In genomic region chr12:89236237-89236636, GRCh38 we compare ENCODE assay signal across 14 cellular contexts.
DNase-seq lines count a peak whose midpoint lies in the region; ATAC-seq and TF ChIP-seq lines count a peak whose summit lies in the region.
"Had no signal": no experiment of that assay in that cellular context is flagged by ENCODE, and none has a peak within 500 bp of the region (broad histone marks: within the 10 kb centered on the region; RNA-seq: fewer than 3 reads in every experiment).

No MANE protein-coding gene starts in this region.

- H3K9me3 ChIP-seq in CD4-positive, CD25-positive, alpha-beta regulatory T cell (ENCODE audit: control insufficient read depth in 2 of 2, low read length in 2 of 2), result no peaks in the 10 kb centered on the region
- H3K9me3 ChIP-seq: colonic mucosa, thyroid gland had no signal

- no peak overlapping the region for H3K27ac Mint-ChIP-seq in CD4-positive, CD25-positive, alpha-beta regulatory T cell
- peak overlapping the region; percentile 91 for H3K27ac Mint-ChIP-seq in activated T-helper 2 cell treated with anti-CD3 and anti-CD28 coated beads, Interferon-gamma antibody, Interleukin-2, Interleukin-4, amounts not matched to agents 10 μg/mL and 5 μg/mL and 100 μg/mL, durations not matched to agents 14 hours and 24 hours and 36 hours
- H3K27ac Mint-ChIP-seq in mesothelial cell of epicardium, result no peak overlapping the region

- ATAC-seq in CD4-positive, CD25-positive, alpha-beta regulatory T cell (ENCODE audit: low read depth in 2 of 2), result no peak
- ATAC-seq in GM21529 (IDR thresholded peaks at IDR 0.05; ENCODE audit: unreplicated experiment), result no peak

- no peak for DNase-seq in CD4-positive, CD25-positive, alpha-beta regulatory T cell
- peak; percentile 73 for DNase-seq in HCEC 1CT
- no peak for DNase-seq in activated T-helper 2 cell treated with anti-CD3 and anti-CD28 coated beads, Interferon-gamma antibody, Interleukin-2, Interleukin-4, amounts not matched to agents 10 μg/mL and 5 μg/mL and 100 μg/mL, durations not matched to agents 14 hours and 24 hours and 36 hours (ENCODE audit: low spot score)
- DNase-seq in iris pigment epithelial cell (ENCODE audit: low read depth), result peak; percentile 81
- no peak for DNase-seq in NCI-H524 treated with DMSO at 0.1 percent for 48 hours (lab: John Stamatoyannopoulos, UW)
- DNase-seq in HuH-7.5 (ENCODE audit: low spot score), result no peak
- no peak for DNase-seq in mesothelial cell of epicardium (ENCODE audit: low spot score in 2 of 2, unreplicated experiment in 2 of 2)
- DNase-seq: activated CD8-positive, alpha-beta memory T cell treated with anti-CD3 and anti-CD28 coated beads for 24 hours; colonic mucosa; COR-L47; MM.1S; stimulated activated CD4-positive, alpha-beta T cell treated with anti-CD3 and anti-CD28 coated beads, Interleukin-12 subunit alpha, Interleukin-12 subunit beta, amount 100 ng/mL, for 4 hours; thyroid gland had no signal

- H3K27me3 ChIP-seq in CD4-positive, CD25-positive, alpha-beta regulatory T cell (ENCODE audit: control insufficient read depth, insufficient read depth, low read length), result no peaks in the 10 kb centered on the region
- H3K27me3 ChIP-seq: colonic mucosa, thyroid gland had no signal

- peaks cover 53% of the 10 kb centered on the region for H3K4me1 ChIP-seq in CD4-positive, CD25-positive, alpha-beta regulatory T cell (ENCODE audit: control insufficient read depth, insufficient read depth, low read length, poor library complexity, severe bottlenecking)
- H3K4me1 ChIP-seq: colonic mucosa had no signal

- no peak overlapping the region for H3K27ac ChIP-seq in CD4-positive, CD25-positive, alpha-beta regulatory T cell (ENCODE audit: insufficient read depth, low read length, poor library complexity, severe bottlenecking)
- H3K27ac ChIP-seq: colonic mucosa, thyroid gland had no signal

- H3K4me1 Mint-ChIP-seq in CD4-positive, CD25-positive, alpha-beta regulatory T cell, result peaks cover 60 to 93% (median 75%) of the 10 kb centered on the region in 4 donors
- peaks cover 84% of the 10 kb centered on the region for H3K4me1 Mint-ChIP-seq in activated T-helper 2 cell treated with anti-CD3 and anti-CD28 coated beads, Interferon-gamma antibody, Interleukin-2, Interleukin-4, amounts not matched to agents 10 μg/mL and 5 μg/mL and 100 μg/mL, durations not matched to agents 14 hours and 24 hours and 36 hours (ENCODE audit: low read depth)
- peaks cover 7% of the 10 kb centered on the region for H3K4me1 Mint-ChIP-seq in mesothelial cell of epicardium

- H3K36me3 ChIP-seq in CD4-positive, CD25-positive, alpha-beta regulatory T cell (ENCODE audit: control insufficient read depth, insufficient read depth, low read length), result no peaks in the 10 kb centered on the region
- H3K36me3 ChIP-seq: colonic mucosa, thyroid gland had no signal

- intact Hi-C loops in activated T-helper 2 cell treated with anti-CD3 and anti-CD28 coated beads, Interferon-gamma antibody, Interleukin-2, Interleukin-4, amounts not matched to agents 10 μg/mL and 5 μg/mL and 100 μg/mL, durations not matched to agents 14 hours and 24 hours and 36 hours (cut with micrococcal nuclease), result loop anchor here (1.0 kb wide), 1 partner anchor 8 kb away; no protein-coding TSS in a partner anchor

- H3K4me3 ChIP-seq in CD4-positive, CD25-positive, alpha-beta regulatory T cell (ENCODE audit: low read depth, low read length), result peak overlapping the region; percentile 78
- H3K4me3 ChIP-seq: colonic mucosa, thyroid gland had no signal

- no peak for TF ChIP-seq CTCF in mesothelial cell of epicardium (IDR thresholded peaks at IDR 0.05; ENCODE audit: unreplicated experiment)

- H3K4me3 Mint-ChIP-seq in CD4-positive, CD25-positive, alpha-beta regulatory T cell, result peak overlapping the region in 2 of 4 donors; percentile 65 to 78
- H3K4me3 Mint-ChIP-seq in activated T-helper 2 cell treated with anti-CD3 and anti-CD28 coated beads, Interferon-gamma antibody, Interleukin-2, Interleukin-4, amounts not matched to agents 10 μg/mL and 5 μg/mL and 100 μg/mL, durations not matched to agents 14 hours and 24 hours and 36 hours (ENCODE audit: low read depth), result no peak overlapping the region
- H3K4me3 Mint-ChIP-seq in mesothelial cell of epicardium, result no peak overlapping the region

- peaks cover 0 to 12% (median 3%) of the 10 kb centered on the region in 7 donors for H3K9me3 Mint-ChIP-seq in CD4-positive, CD25-positive, alpha-beta regulatory T cell
- peaks cover 24% of the 10 kb centered on the region for H3K9me3 Mint-ChIP-seq in activated T-helper 2 cell treated with anti-CD3 and anti-CD28 coated beads, Interferon-gamma antibody, Interleukin-2, Interleukin-4, amounts not matched to agents 10 μg/mL and 5 μg/mL and 100 μg/mL, durations not matched to agents 14 hours and 24 hours and 36 hours
- H3K9me3 Mint-ChIP-seq in mesothelial cell of epicardium, result peaks cover 18% of the 10 kb centered on the region

- peaks cover 5% of the 10 kb centered on the region for H3K36me3 Mint-ChIP-seq in CD4-positive, CD25-positive, alpha-beta regulatory T cell
- peaks cover 50% of the 10 kb centered on the region for H3K36me3 Mint-ChIP-seq in activated T-helper 2 cell treated with anti-CD3 and anti-CD28 coated beads, Interferon-gamma antibody, Interleukin-2, Interleukin-4, amounts not matched to agents 10 μg/mL and 5 μg/mL and 100 μg/mL, durations not matched to agents 14 hours and 24 hours and 36 hours (ENCODE audit: low read depth)
- no peaks in the 10 kb centered on the region for H3K36me3 Mint-ChIP-seq in mesothelial cell of epicardium

- H3K27me3 Mint-ChIP-seq in CD4-positive, CD25-positive, alpha-beta regulatory T cell, result no peaks in the 10 kb centered on the region
- no peaks in the 10 kb centered on the region for H3K27me3 Mint-ChIP-seq in activated T-helper 2 cell treated with anti-CD3 and anti-CD28 coated beads, Interferon-gamma antibody, Interleukin-2, Interleukin-4, amounts not matched to agents 10 μg/mL and 5 μg/mL and 100 μg/mL, durations not matched to agents 14 hours and 24 hours and 36 hours (ENCODE audit: low read depth)
- no peaks in the 10 kb centered on the region for H3K27me3 Mint-ChIP-seq in mesothelial cell of epicardium (ENCODE audit: low read depth)

Comparison
In these comparisons a context has a peak if more than half of its experiments do, and no peak if none do; other contexts are left out.
1. DNase-seq: peak in HCEC 1CT (single experiment) and iris pigment epithelial cell (single experiment); none in CD4-positive, CD25-positive, alpha-beta regulatory T cell (0 of 3), activated T-helper 2 cell treated with anti-CD3 and anti-CD28 coated beads, Interferon-gamma antibody, Interleukin-2, Interleukin-4, amounts not matched to agents 10 μg/mL and 5 μg/mL and 100 μg/mL, durations not matched to agents 14 hours and 24 hours and 36 hours (single experiment), NCI-H524 treated with DMSO at 0.1 percent for 48 hours (single experiment), HuH-7.5 (single experiment) and mesothelial cell of epicardium (0 of 2).